Comparison of ENCODE assay signal across 18 cellular contexts in the genomic region with DNA sequence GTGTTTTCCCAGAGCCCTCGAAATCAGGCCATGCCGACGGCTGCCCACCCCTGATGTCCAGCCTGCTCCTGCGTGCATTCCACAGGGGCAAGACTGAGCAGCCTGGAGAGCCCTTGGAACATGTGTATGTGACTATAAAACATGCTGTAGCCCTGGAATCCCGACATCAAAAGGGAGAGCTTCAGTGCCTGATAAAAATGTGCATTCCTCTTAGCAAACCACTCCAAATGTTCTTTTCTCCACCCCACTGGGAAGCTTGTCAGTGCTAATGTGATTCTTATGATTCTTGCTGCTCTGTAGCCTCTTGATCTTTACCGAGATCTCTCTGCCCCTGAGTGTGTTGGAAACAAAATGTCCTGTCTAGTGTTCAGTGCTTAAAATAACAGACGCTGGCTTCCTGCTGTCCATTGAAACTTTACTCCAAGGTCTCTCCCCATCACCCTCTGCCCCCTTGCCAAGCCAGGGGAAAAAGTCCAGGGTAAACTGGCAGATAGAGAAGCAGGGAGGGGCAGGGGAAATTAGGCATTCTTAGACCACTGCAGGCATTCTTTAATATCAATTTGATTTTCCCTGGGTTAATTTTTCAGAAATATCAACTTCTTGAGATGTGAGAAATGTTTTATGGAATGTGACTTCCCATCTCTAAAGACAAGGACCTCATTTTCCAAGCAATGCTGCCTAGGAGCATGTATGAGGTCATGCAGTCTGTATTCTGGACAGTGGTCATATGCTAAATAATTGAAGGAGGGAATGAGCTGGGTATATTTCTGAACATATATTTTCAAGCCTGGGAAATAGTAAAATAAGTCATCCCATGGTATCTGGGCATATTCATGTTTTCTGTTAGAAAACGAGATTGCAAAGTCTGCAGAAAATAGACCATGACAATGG.
DNase-seq lines count a peak whose midpoint lies in the region; ATAC-seq and TF ChIP-seq lines count a peak whose summit lies in the region.
"Had no signal": no experiment of that assay in that cellular context is flagged by ENCODE, and none has a peak within 500 bp of the region (broad histone marks: within the 10 kb centered on the region; RNA-seq: fewer than 3 reads in every experiment).

No MANE protein-coding gene starts in this region.

- intact Hi-C loops in stomach (cut with DNase I; ENCODE audit: low total_unique reads) = no loop called here

- no peak for TF ChIP-seq POLR2A in stomach (IDR thresholded peaks at IDR 0.05)

- H3K4me1 ChIP-seq in stomach = peaks cover 0 to 6% (median 0%) of the 10 kb centered on the region in 4 donors

- peak; percentile 94 for ATAC-seq in left lobe of liver
- ATAC-seq in SK-N-SH treated with all-trans-retinoic acid at 6 μM for 48 hours = no peak
- no peak for ATAC-seq in HG03039 (IDR thresholded peaks at IDR 0.05; ENCODE audit: unreplicated experiment)
- ATAC-seq: GM12878 had no signal

- peaks cover 4% of the 10 kb centered on the region for H3K36me3 Mint-ChIP-seq in osteocyte (ENCODE audit: unreplicated experiment)
- H3K36me3 Mint-ChIP-seq: memory B cell had no signal

- H3K4me3 Mint-ChIP-seq in osteocyte (ENCODE audit: unreplicated experiment) = no peak overlapping the region
- H3K4me3 Mint-ChIP-seq: memory B cell had no signal

- H3K36me3 ChIP-seq in stomach = no peaks in the 10 kb centered on the region
- H3K36me3 ChIP-seq: ovary had no signal

- peak; percentile 16 for DNase-seq in AG08395 (ENCODE audit: low spot score)
- DNase-seq in choroid plexus epithelial cell (ENCODE audit: low read depth) = peak; percentile 61
- peak; percentile 76 for DNase-seq in left lobe of liver (ENCODE audit: low spot score)
- no peak for DNase-seq in osteocyte (ENCODE audit: extremely low spot score, unreplicated experiment)
- no peak for DNase-seq in GM20000 (ENCODE audit: low spot score)
- no peak for DNase-seq in stomach
- DNase-seq: activated CD4-positive, alpha-beta T cell treated with anti-CD3 and anti-CD28 coated beads, Interleukin-2, amount 50 U/mL, for 4 hours; EL; KBM-7; NCI-H1092; NCI-H446 treated with DMSO at 0.1 percent for 48 hours had no signal

- H3K9me3 Mint-ChIP-seq in osteocyte (ENCODE audit: unreplicated experiment) = peaks cover 8% of the 10 kb centered on the region

- H3K4me3 ChIP-seq in choroid plexus epithelial cell (ENCODE audit: low read depth, low read length) (no peak overlapping the region), stomach (no peak overlapping the region)
- H3K4me3 ChIP-seq: coronary artery, GM12878, ovary, SK-N-MC had no signal

- peak overlapping the region; percentile 72 for H3K27ac Mint-ChIP-seq in osteocyte (ENCODE audit: unreplicated experiment)
- H3K27ac Mint-ChIP-seq: memory B cell had no signal

- TF ChIP-seq CTCF in choroid plexus epithelial cell (conservative IDR thresholded peaks at IDR 0.05; ENCODE audit: low read depth, low read length) (no peak), osteocyte (IDR thresholded peaks at IDR 0.05) (no peak), GM20000 (IDR thresholded peaks at IDR 0.05; ENCODE audit: extremely low read depth, missing control alignments) (no peak), stomach (IDR thresholded peaks at IDR 0.05) (no peak)

- H3K27me3 Mint-ChIP-seq in osteocyte (ENCODE audit: unreplicated experiment) = peaks cover 14% of the 10 kb centered on the region

- no peaks in the 10 kb centered on the region for H3K27me3 ChIP-seq in stomach
- H3K27me3 ChIP-seq: ovary had no signal

- H3K4me1 Mint-ChIP-seq in osteocyte (ENCODE audit: unreplicated experiment) = peaks cover 36% of the 10 kb centered on the region
- H3K4me1 Mint-ChIP-seq: memory B cell had no signal

- no peak overlapping the region for H3K27ac ChIP-seq in stomach
- H3K27ac ChIP-seq: ovary, SK-N-MC had no signal

- no peak for TF ChIP-seq EP300 in stomach (IDR thresholded peaks at IDR 0.05)

- H3K9me3 ChIP-seq in stomach = no peaks in the 10 kb centered on the region
- H3K9me3 ChIP-seq: ovary had no signal

- 63 to 72% (median 72%) methylated on average over 7 to 8 of the region's 8 CpGs for WGBS in stomach, 5 donors

TF ChIP-seq in SK-N-SH treated with all-trans-retinoic acid at 6 μM for 48 hours, 23 proteins besides CTCF, POLR2A, EP300 and RAD21:
- TF ChIP-seq, protein P1, sequence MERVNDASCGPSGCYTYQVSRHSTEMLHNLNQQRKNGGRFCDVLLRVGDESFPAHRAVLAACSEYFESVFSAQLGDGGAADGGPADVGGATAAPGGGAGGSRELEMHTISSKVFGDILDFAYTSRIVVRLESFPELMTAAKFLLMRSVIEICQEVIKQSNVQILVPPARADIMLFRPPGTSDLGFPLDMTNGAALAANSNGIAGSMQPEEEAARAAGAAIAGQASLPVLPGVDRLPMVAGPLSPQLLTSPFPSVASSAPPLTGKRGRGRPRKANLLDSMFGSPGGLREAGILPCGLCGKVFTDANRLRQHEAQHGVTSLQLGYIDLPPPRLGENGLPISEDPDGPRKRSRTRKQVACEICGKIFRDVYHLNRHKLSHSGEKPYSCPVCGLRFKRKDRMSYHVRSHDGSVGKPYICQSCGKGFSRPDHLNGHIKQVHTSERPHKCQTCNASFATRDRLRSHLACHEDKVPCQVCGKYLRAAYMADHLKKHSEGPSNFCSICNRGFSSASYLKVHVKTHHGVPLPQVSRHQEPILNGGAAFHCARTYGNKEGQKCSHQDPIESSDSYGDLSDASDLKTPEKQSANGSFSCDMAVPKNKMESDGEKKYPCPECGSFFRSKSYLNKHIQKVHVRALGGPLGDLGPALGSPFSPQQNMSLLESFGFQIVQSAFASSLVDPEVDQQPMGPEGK (CRISPR knock-in tag; IDR thresholded peaks at IDR 0.05; ENCODE audit: borderline replicate concordance) = no peak
- TF ChIP-seq GLIS3 (CRISPR knock-in tag; IDR thresholded peaks at IDR 0.05) (no peak), ZNF70 (CRISPR knock-in tag; IDR thresholded peaks at IDR 0.05) (no peak), TCF4 (CRISPR knock-in tag; IDR thresholded peaks at IDR 0.05; ENCODE audit: borderline replicate concordance) (no peak)

Comparison
In these comparisons a context has a peak if more than half of its experiments do, and no peak if none do; other contexts are left out.
1. DNase-seq: peak in AG08395 (single experiment), choroid plexus epithelial cell (single experiment) and left lobe of liver (single experiment); none in osteocyte (single experiment), GM20000 (single experiment) and stomach (single experiment).